In genomic region chr7:27154901-27155815, GRCh38 we compare ENCODE assay signal across 8 cellular contexts. TPM values are rescaled to one million over a fixed set of nuclear protein-coding genes. Genes with fewer than 3 reads are reported as not detected.
A peak's percentile ranks its signal among the peaks of the same experiment; 100 is the strongest.
DNase-seq lines count a peak whose midpoint lies in the region; ATAC-seq and TF ChIP-seq lines count a peak whose summit lies in the region.

No MANE protein-coding gene starts in this region.

- H4K20me1 ChIP-seq in DND-41 (ENCODE audit: insufficient read depth, low read length) = no peaks in the 10 kb centered on the region

- DNase-seq in DND-41 = no peak
- no peak for DNase-seq in T-helper 2 cell treated with Interferon-gamma antibody and Interleukin-4, amounts not matched to agents 5 μg/mL and 100 μg/mL, for 36 hours (ENCODE audit: low spot score)
- DNase-seq in esophagus squamous epithelium (lab: John Stamatoyannopoulos, UW) = no peak
- DNase-seq in NCI-H1105 (lab: John Stamatoyannopoulos, UW) = no peak
- DNase-seq in NCI-H2171 treated with DMSO at 0.1 percent for 48 hours (lab: John Stamatoyannopoulos, UW) = no peak

- peaks cover 3% of the 10 kb centered on the region for H3K36me3 Mint-ChIP-seq in T-helper 2 cell treated with Interferon-gamma antibody and Interleukin-4, amounts not matched to agents 5 μg/mL and 100 μg/mL, for 36 hours (ENCODE audit: low read depth)

- H3K79me2 ChIP-seq in DND-41 (ENCODE audit: insufficient read depth, low read length) = peaks cover 14% of the 10 kb centered on the region

- H3K4me1 ChIP-seq in DND-41 (ENCODE audit: insufficient read depth, low read length) (peaks cover 29% of the 10 kb centered on the region), esophagus squamous epithelium (peaks cover 26 to 77% (median 35%) of the 10 kb centered on the region in 3 donors), skeletal muscle tissue (ENCODE audit: control insufficient read depth in 3 of 3, insufficient read depth in 3 of 3, low read length in 3 of 3) (peaks cover 32 to 44% (median 40%) of the 10 kb centered on the region in 3 donors)

- H3K4me3 ChIP-seq in DND-41 (ENCODE audit: low read depth in 1 of 2, low read length in 2 of 2) = peak overlapping the region; percentile 46 to 70
- H3K4me3 ChIP-seq in esophagus squamous epithelium = peak overlapping the region in 3 of 4 donors; percentile 28 to 65 (median 51)
- H3K4me3 ChIP-seq in skeletal muscle tissue (ENCODE audit: low read length in 3 of 3) = peak overlapping the region; percentile 75 to 89 (median 87)

- TF ChIP-seq CTCF in DND-41 (IDR thresholded peaks at IDR 0.05; ENCODE audit: borderline replicate concordance, extremely low read depth, low read length, poor library complexity, severe bottlenecking) = no peak
- TF ChIP-seq CTCF in esophagus squamous epithelium (IDR thresholded peaks at IDR 0.05) = no peak

- H3K4me3 Mint-ChIP-seq in T-helper 2 cell treated with Interferon-gamma antibody and Interleukin-4, amounts not matched to agents 5 μg/mL and 100 μg/mL, for 36 hours = peak overlapping the region; percentile 52

- H3K27me3 ChIP-seq in DND-41 (ENCODE audit: insufficient read depth, low read length, poor library complexity) (no peaks in the 10 kb centered on the region), esophagus squamous epithelium (peaks cover 19 to 100% (median 72%) of the 10 kb centered on the region in 4 donors), skeletal muscle tissue (ENCODE audit: control insufficient read depth in 3 of 3, insufficient read depth in 3 of 3, low read length in 3 of 3) (peaks cover 0 to 8% (median 0%) of the 10 kb centered on the region in 3 donors)

- H3K9me3 ChIP-seq in DND-41 (ENCODE audit: insufficient read depth, low read length, severe bottlenecking) (no peaks in the 10 kb centered on the region), esophagus squamous epithelium (no peaks in the 10 kb centered on the region), skeletal muscle tissue (ENCODE audit: control insufficient read depth in 3 of 3, low read length in 3 of 3) (no peaks in the 10 kb centered on the region)

- H3K36me3 ChIP-seq in DND-41 (ENCODE audit: insufficient read depth, low read length) = no peaks in the 10 kb centered on the region
- no peaks in the 10 kb centered on the region for H3K36me3 ChIP-seq in esophagus squamous epithelium
- peaks cover 0 to 2% (median 0%) of the 10 kb centered on the region in 3 donors for H3K36me3 ChIP-seq in skeletal muscle tissue (ENCODE audit: control insufficient read depth in 3 of 3, insufficient read depth in 3 of 3, low read length in 3 of 3)

- peaks cover 23% of the 10 kb centered on the region for H3K4me1 Mint-ChIP-seq in T-helper 2 cell treated with Interferon-gamma antibody and Interleukin-4, amounts not matched to agents 5 μg/mL and 100 μg/mL, for 36 hours (ENCODE audit: low read depth)

- H3K27ac Mint-ChIP-seq in T-helper 2 cell treated with Interferon-gamma antibody and Interleukin-4, amounts not matched to agents 5 μg/mL and 100 μg/mL, for 36 hours = peak overlapping the region; percentile 80

- H3K9me3 Mint-ChIP-seq in T-helper 2 cell treated with Interferon-gamma antibody and Interleukin-4, amounts not matched to agents 5 μg/mL and 100 μg/mL, for 36 hours = no peaks in the 10 kb centered on the region

- ATAC-seq in DND-41 (ENCODE audit: insufficient read depth, low read depth) (no peak), HG03520 (IDR thresholded peaks at IDR 0.05; ENCODE audit: unreplicated experiment) (no peak), GM21576 (IDR thresholded peaks at IDR 0.05; ENCODE audit: unreplicated experiment) (no peak)

- 6 to 7% methylated on average over 29 to 39 of the region's 48 CpGs for WGBS in esophagus squamous epithelium, 2 donors

- peak overlapping the region; percentile 86 for H3K9ac ChIP-seq in DND-41 (ENCODE audit: low read depth, low read length)
- H3K9ac ChIP-seq in skeletal muscle tissue (ENCODE audit: low read depth in 1 of 3, low read length in 3 of 3) = peak overlapping the region; percentile 81 to 93 (median 89)

- peak overlapping the region; percentile 92 for H2AFZ ChIP-seq in DND-41 (ENCODE audit: low read depth, low read length)

- no peak for TF ChIP-seq POLR2A in esophagus squamous epithelium (IDR thresholded peaks at IDR 0.05)

- H3K27me3 Mint-ChIP-seq in T-helper 2 cell treated with Interferon-gamma antibody and Interleukin-4, amounts not matched to agents 5 μg/mL and 100 μg/mL, for 36 hours (ENCODE audit: low read depth) = peaks cover 92% of the 10 kb centered on the region

- intact Hi-C loops in esophagus squamous epithelium (cut with DNase I) = loop anchor here (5.0 kb wide), 1 partner anchor 663 kb away; no protein-coding TSS in a partner anchor

- H3K4me2 ChIP-seq in DND-41 (ENCODE audit: insufficient read depth, low read length) = peak overlapping the region; percentile 74

- H3K27ac ChIP-seq in DND-41 (ENCODE audit: low read length) = peak overlapping the region; percentile 91
- peak overlapping the region in 1 of 4 donors; percentile 71 for H3K27ac ChIP-seq in esophagus squamous epithelium
- peak overlapping the region; percentile 88 for H3K27ac ChIP-seq in skeletal muscle tissue (ENCODE audit: low read depth, low read length)

RNA-seq across cellular contexts. Expression of gene HOXA7, which starts 1.3 kb away (rescaled TPM):
- total RNA-seq in esophagus squamous epithelium (under 1 TPM; 0.23 to 0.76 (median 0.48) TPM), skeletal muscle tissue (1.6 TPM)

RNA-seq across cellular contexts. Expression of gene HOXA3, which starts 2.8 kb away (rescaled TPM):
- total RNA-seq in esophagus squamous epithelium (1 to 10 TPM; 3.6 to 8.7 (median 6.6) TPM), skeletal muscle tissue (3.7 TPM)

RNA-seq across cellular contexts. Expression of gene HOXA6, which starts 7.6 kb away (rescaled TPM):
- total RNA-seq in esophagus squamous epithelium (1 to 10 TPM in 1 of 4 donors, under 1 TPM in 1, not detected in 2; 0.26 to 1.3 TPM), skeletal muscle tissue (3.1 TPM)

RNA-seq across cellular contexts. Expression of gene HOXA9, which starts 10.2 kb away (rescaled TPM):
- total RNA-seq in esophagus squamous epithelium (1 to 10 TPM in 1 of 4 donors, under 1 TPM in 1, not detected in 2; 0.57 to 1.1 TPM), skeletal muscle tissue (7.8 TPM)

RNA-seq across cellular contexts. Expression of gene HOXA5, which starts 11.7 kb away (rescaled TPM):
- total RNA-seq in esophagus squamous epithelium = 1 to 10 TPM; 3.6 to 8.2 (median 6.8) TPM
- 4.2 TPM for total RNA-seq in skeletal muscle tissue
